ENCODE assay signal across 10 cellular contexts in genomic region chr2:218284106-218284811, GRCh38. TPM values are rescaled to one million over a fixed set of nuclear protein-coding genes. Genes with fewer than 3 reads are reported as not detected.
DNase-seq lines count a peak whose midpoint lies in the region; ATAC-seq and TF ChIP-seq lines count a peak whose summit lies in the region.
"Had no signal": no experiment of that assay in that cellular context is flagged by ENCODE, and none has a peak within 500 bp of the region (broad histone marks: within the 10 kb centered on the region; RNA-seq: fewer than 3 reads in every experiment).

No MANE protein-coding gene starts in this region.

- H3K9me3 ChIP-seq in heart left ventricle, result no peaks in the 10 kb centered on the region
- no peaks in the 10 kb centered on the region for H3K9me3 ChIP-seq in hepatocyte (ENCODE audit: low read depth)
- H3K9me3 ChIP-seq in neural progenitor cell (ENCODE audit: low read depth), result no peaks in the 10 kb centered on the region

- no peak overlapping the region for H2AFZ ChIP-seq in hepatocyte
- H2AFZ ChIP-seq in neural progenitor cell (replicated peaks), result no peak overlapping the region

- H3K27me3 ChIP-seq in heart left ventricle (no peaks in the 10 kb centered on the region), hepatocyte (no peaks in the 10 kb centered on the region), neural progenitor cell (no peaks in the 10 kb centered on the region)
- H3K27me3 ChIP-seq: cardiac muscle cell had no signal

- intact Hi-C loops in heart left ventricle (cut with DNase I), result loop anchor here in 2 of 10 donors (10.0 kb wide), 2 partner anchors 291 to 891 kb away; partner anchors contain the start of genes CNPPD1 (in 1 of the 2), RETREG2 (in 1 of the 2) and SLC23A3 (in 1 of the 2)
- intact Hi-C loops in Right ventricle myocardium inferior (cut with DNase I), result loop anchor here (10.0 kb wide), 1 partner anchor 281 kb away; the partner anchor contains the start of genes CNOT9 and USP37

- no peak for TF ChIP-seq POLR2A in heart left ventricle (IDR thresholded peaks at IDR 0.05)

- peak overlapping the region in 2 of 12 donors; percentile 5 to 24 for H3K4me3 ChIP-seq in heart left ventricle
- H3K4me3 ChIP-seq in hepatocyte, result no peak overlapping the region
- no peak overlapping the region for H3K4me3 ChIP-seq in neural progenitor cell
- H3K4me3 ChIP-seq: cardiac muscle cell had no signal

- H3K4me2 ChIP-seq in hepatocyte, result peak overlapping the region; percentile 82
- H3K4me2 ChIP-seq in neural progenitor cell, result no peak overlapping the region

- peaks cover 84% of the 10 kb centered on the region for H3K79me2 ChIP-seq in hepatocyte
- H3K79me2 ChIP-seq in neural progenitor cell (ENCODE audit: low read depth), result no peaks in the 10 kb centered on the region

- peak in 1 of 5 donors; percentile 61 for DNase-seq in heart left ventricle
- DNase-seq in Right ventricle myocardium inferior (ENCODE audit: missing footprints), result no peak
- peak; percentile 28 for DNase-seq in MV-4-11 (lab: John Stamatoyannopoulos, UW)
- DNase-seq in activated gamma-delta T cell treated with anti-CD3 and anti-CD28 coated beads, Interleukin-2, amount 50 U/mL, for 16 hours (ENCODE audit: low read depth), result peak; percentile 40
- DNase-seq in hepatocyte (ENCODE audit: low spot score), result peak; percentile 83
- peak in 2 of 3 donors; percentile 34 to 51 for DNase-seq in stimulated activated CD4-positive, alpha-beta T cell treated with anti-CD3 and anti-CD28 coated beads, TNF-alpha, amount 100 ng/mL, for 48 hours (ENCODE audit: low read depth in 3 of 3)
- DNase-seq in G401 (ENCODE audit: low spot score), result no peak
- DNase-seq in neural progenitor cell (ENCODE audit: low spot score), result no peak

- ATAC-seq in heart left ventricle (peak in 1 of 4 donors; percentile 13), Right ventricle myocardium inferior (no peak)

- no peaks in the 10 kb centered on the region for H3K36me3 Mint-ChIP-seq in neural progenitor cell

- peaks cover 4% of the 10 kb centered on the region for H3K27me3 Mint-ChIP-seq in neural progenitor cell (ENCODE audit: insufficient read depth, low read depth)

- no peaks in the 10 kb centered on the region for H3K9me3 Mint-ChIP-seq in neural progenitor cell

- TF ChIP-seq CTCF in heart left ventricle (IDR thresholded peaks at IDR 0.05) (no peak), hepatocyte (IDR thresholded peaks at IDR 0.05; ENCODE audit: poor library complexity) (no peak), neural progenitor cell (IDR thresholded peaks at IDR 0.05) (no peak)

- H3K9me2 ChIP-seq in hepatocyte (replicated peaks; ENCODE audit: insufficient read depth), result no peaks in the 10 kb centered on the region

- peak overlapping the region; percentile 57 to 100 (median 96) for H3K27ac ChIP-seq in heart left ventricle
- H3K27ac ChIP-seq in hepatocyte, result peak overlapping the region; percentile 93
- no peak overlapping the region for H3K27ac ChIP-seq in neural progenitor cell

- peaks cover 2 to 58% (median 26%) of the 10 kb centered on the region in 9 donors for H3K36me3 ChIP-seq in heart left ventricle
- H3K36me3 ChIP-seq in hepatocyte (replicated peaks; ENCODE audit: insufficient read depth, low read depth), result no peaks in the 10 kb centered on the region
- H3K36me3 ChIP-seq in neural progenitor cell, result no peaks in the 10 kb centered on the region
- H3K36me3 ChIP-seq: cardiac muscle cell had no signal

- H3F3A ChIP-seq in neural progenitor cell (ENCODE audit: low read depth), result no peaks in the 10 kb centered on the region

- no peak overlapping the region for H3K4me3 Mint-ChIP-seq in neural progenitor cell

- no peak overlapping the region for H3K9ac ChIP-seq in neural progenitor cell

- peaks cover 41% of the 10 kb centered on the region for H4K20me1 ChIP-seq in hepatocyte (ENCODE audit: insufficient read depth, poor library complexity, severe bottlenecking)
- H4K20me1 ChIP-seq in neural progenitor cell (ENCODE audit: low read depth), result no peaks in the 10 kb centered on the region

- H3K4me1 ChIP-seq in heart left ventricle (peaks cover 24 to 83% (median 77%) of the 10 kb centered on the region in 12 donors), hepatocyte (ENCODE audit: insufficient read depth) (peaks cover 61% of the 10 kb centered on the region), neural progenitor cell (peaks cover 7% of the 10 kb centered on the region)

- 56 to 78% (median 64%) methylated on average over 16 of the region's 16 CpGs for WGBS in heart left ventricle, 4 donors
- WGBS in hepatocyte (ENCODE audit: low lambda C conversion rate, missing lambda C conversion rate), result 59% methylated on average over 16 of the region's 16 CpGs

- H3K4me1 Mint-ChIP-seq in neural progenitor cell, result peaks cover 16% of the 10 kb centered on the region

- in situ Hi-C loops in G401 (cut with HindIII; ENCODE audit: low sequenced_read_pairs), result no loop called here

- no peak overlapping the region for H3K27ac Mint-ChIP-seq in neural progenitor cell

RNA-seq across cellular contexts. Expression of gene TMBIM1, which starts 8.0 kb away (rescaled TPM):
- total RNA-seq in heart left ventricle (100 to 1,000 TPM in 7 of 9 donors, 10 to 100 TPM in 2; 89.1 to 173 (median 126) TPM), Right ventricle myocardium inferior (138 TPM), hepatocyte (167 and 224 TPM in 2 replicates), neural progenitor cell (ENCODE audit: low replicate concordance) (11.1 and 14.1 TPM in 2 replicates)
- polyA plus RNA-seq in heart left ventricle (100 to 1,000 TPM in 1 of 2 donors, 10 to 100 TPM in 1; 41.8 to 208 TPM), hepatocyte (265 and 302 TPM in 2 replicates)
- total RNA-seq in G401 (2014; rRNA removed; shearing (Covaris generic)), result 83.7 and 100 TPM in 2 replicates

RNA-seq across cellular contexts. Expression of gene PNKD, which starts 13.9 kb away (rescaled TPM):
- total RNA-seq in heart left ventricle, result 10 to 100 TPM; 53.8 to 78.7 (median 72.5) TPM
- 100 to 1,000 TPM in 1 of 2 donors, 10 to 100 TPM in 1; 54.6 to 146 TPM for polyA plus RNA-seq in heart left ventricle
- 67.0 TPM for total RNA-seq in Right ventricle myocardium inferior
- total RNA-seq in hepatocyte, result 48.7 and 56.3 TPM in 2 replicates
- polyA plus RNA-seq in hepatocyte, result 140 and 145 TPM in 2 replicates
- 37.5 and 44.6 TPM in 2 replicates for total RNA-seq in G401 (2014; rRNA removed; shearing (Covaris generic))
- total RNA-seq in neural progenitor cell (ENCODE audit: low replicate concordance), result 13.5 and 31.1 TPM in 2 replicates

RNA-seq across cellular contexts. Expression of gene AAMP, which starts 14.3 kb away (rescaled TPM):
- total RNA-seq in heart left ventricle (100 to 1,000 TPM in 2 of 9 donors, 10 to 100 TPM in 7; 51.6 to 127 (median 58.0) TPM), Right ventricle myocardium inferior (50.6 TPM), hepatocyte (104 and 140 TPM in 2 replicates), neural progenitor cell (ENCODE audit: low replicate concordance) (90.4 and 151 TPM in 2 replicates)
- polyA plus RNA-seq in heart left ventricle (100 to 1,000 TPM in 1 of 2 donors, 10 to 100 TPM in 1; 58.6 to 150 TPM), hepatocyte (166 and 179 TPM in 2 replicates)
- 128 and 217 TPM in 2 replicates for total RNA-seq in G401 (2014; rRNA removed; shearing (Covaris generic))

RNA-seq across cellular contexts. Expression of gene GPBAR1, which starts 23.4 kb away (rescaled TPM):
- 1 to 10 TPM in 6 of 9 donors, under 1 TPM in 3; 0.52 to 4.7 (median 1.2) TPM for total RNA-seq in heart left ventricle
- 1 to 10 TPM in 1 of 2 donors, under 1 TPM in 1; 1.00 to 1.8 TPM for polyA plus RNA-seq in heart left ventricle
- 2.0 TPM for total RNA-seq in Right ventricle myocardium inferior
- 6.1 and 10.9 TPM in 2 replicates for total RNA-seq in hepatocyte
- polyA plus RNA-seq in hepatocyte, result 23.4 and 25.6 TPM in 2 replicates
- total RNA-seq in G401 (2014; rRNA removed; shearing (Covaris generic)), result not detected in 2 replicates
- 0.09 TPM in 1 of 2 replicates, not detected in the other for total RNA-seq in neural progenitor cell (ENCODE audit: low replicate concordance)
- polyA plus RNA-seq: BJ had no signal

Comparison
In these comparisons a context has a peak if more than half of its experiments do, and no peak if none do; other contexts are left out.
1. DNase-seq: peak in MV-4-11 (single experiment), activated gamma-delta T cell treated with anti-CD3 and anti-CD28 coated beads, Interleukin-2, amount 50 U/mL, for 16 hours (single experiment), hepatocyte (single experiment) and stimulated activated CD4-positive, alpha-beta T cell treated with anti-CD3 and anti-CD28 coated beads, TNF-alpha, amount 100 ng/mL, for 48 hours (2 of 3); none in Right ventricle myocardium inferior (single experiment), G401 (single experiment) and neural progenitor cell (single experiment).